13 cellular contexts compared by ENCODE assay signal in genomic region chr14:90905531-90905930, GRCh38.
DNase-seq lines count a peak whose midpoint lies in the region; ATAC-seq lines count a peak whose summit lies in the region.
"Had no signal": no experiment of that assay in that cellular context is flagged by ENCODE, and none has a peak within 500 bp of the region (broad histone marks: within the 10 kb centered on the region; RNA-seq: fewer than 3 reads in every experiment).

No MANE protein-coding gene starts in this region.

- H3K9me3 Mint-ChIP-seq in activated T-cell treated with anti-CD3 and anti-CD28 coated beads, Interleukin-2, amount 50 U/mL, for 4 hours: no peaks in the 10 kb centered on the region
- no peaks in the 10 kb centered on the region for H3K9me3 Mint-ChIP-seq in naive B cell
- H3K9me3 Mint-ChIP-seq in CD8-positive, alpha-beta memory T cell: no peaks in the 10 kb centered on the region
- H3K9me3 Mint-ChIP-seq: neural crest cell had no signal

- DNase-seq in activated T-cell treated with anti-CD3 and anti-CD28 coated beads, Interleukin-2, amount 50 U/mL, for 4 hours: no peak
- DNase-seq in activated T-cell treated with anti-CD3 and anti-CD28 coated beads, Interleukin-2, amount 50 U/mL, for 1 hour: no peak
- DNase-seq in naive B cell: peak; percentile 10
- no peak for DNase-seq in ureter (ENCODE audit: low spot score)
- no peak for DNase-seq in CD8-positive, alpha-beta memory T cell
- DNase-seq in SKM-1 treated with dmso at 0.1 percent for 144 hours (lab: John Stamatoyannopoulos, UW; ENCODE audit: unreplicated experiment): no peak
- DNase-seq: ACHN; dermis blood vessel endothelial cell; stimulated activated CD4-positive, alpha-beta T cell treated with anti-CD3 and anti-CD28 coated beads, Interleukin-2, amount 100 ng/mL, for 48 hours; upper lobe of right lung had no signal

- H3K9me3 ChIP-seq in CD8-positive, alpha-beta memory T cell (ENCODE audit: low read length): no peaks in the 10 kb centered on the region
- H3K9me3 ChIP-seq: upper lobe of right lung had no signal

- no peak overlapping the region for H3K4me3 Mint-ChIP-seq in activated T-cell treated with anti-CD3 and anti-CD28 coated beads, Interleukin-2, amount 50 U/mL, for 4 hours
- H3K4me3 Mint-ChIP-seq in naive B cell: no peak overlapping the region
- no peak overlapping the region for H3K4me3 Mint-ChIP-seq in CD8-positive, alpha-beta memory T cell
- H3K4me3 Mint-ChIP-seq: neural crest cell had no signal

- no peak overlapping the region for H3K27ac ChIP-seq in CD8-positive, alpha-beta memory T cell (ENCODE audit: low read depth, low read length)
- H3K27ac ChIP-seq: upper lobe of right lung had no signal

- peaks cover 20% of the 10 kb centered on the region for H3K4me1 Mint-ChIP-seq in activated T-cell treated with anti-CD3 and anti-CD28 coated beads, Interleukin-2, amount 50 U/mL, for 4 hours (ENCODE audit: low read depth)
- H3K4me1 Mint-ChIP-seq in naive B cell: peaks cover 11 to 13% (median 12%) of the 10 kb centered on the region in 3 donors
- H3K4me1 Mint-ChIP-seq in CD8-positive, alpha-beta memory T cell: peaks cover 0 to 7% (median 0%) of the 10 kb centered on the region in 3 donors
- H3K4me1 Mint-ChIP-seq: neural crest cell had no signal

- peak; percentile 82 to 83 for ATAC-seq in activated T-cell treated with anti-CD3 and anti-CD28 coated beads, Interleukin-2, amount 50 U/mL, for 4 hours
- ATAC-seq in GM21737 (IDR thresholded peaks at IDR 0.05; ENCODE audit: unreplicated experiment): peak; percentile 86
- ATAC-seq in HG03432 (IDR thresholded peaks at IDR 0.05; ENCODE audit: unreplicated experiment): peak; percentile 95
- peak; percentile 61 to 66 for ATAC-seq in naive B cell (ENCODE audit: low read depth in 2 of 2)
- ATAC-seq: upper lobe of right lung had no signal

- no peaks in the 10 kb centered on the region for H3K4me1 ChIP-seq in CD8-positive, alpha-beta memory T cell (ENCODE audit: insufficient read depth, low read length)
- H3K4me1 ChIP-seq: upper lobe of right lung had no signal

- no peaks in the 10 kb centered on the region for H3K27me3 ChIP-seq in CD8-positive, alpha-beta memory T cell (ENCODE audit: insufficient read depth, low read length, poor library complexity, severe bottlenecking)
- H3K27me3 ChIP-seq: upper lobe of right lung had no signal

- H3K36me3 ChIP-seq in CD8-positive, alpha-beta memory T cell (ENCODE audit: insufficient read depth, low read length): no peaks in the 10 kb centered on the region
- H3K36me3 ChIP-seq: upper lobe of right lung had no signal

- H3K4me3 ChIP-seq in CD8-positive, alpha-beta memory T cell (ENCODE audit: low read length): no peak overlapping the region
- H3K4me3 ChIP-seq: upper lobe of right lung had no signal

- H3K27ac Mint-ChIP-seq in naive B cell: peak overlapping the region; percentile 6 to 79 (median 59)
- peak overlapping the region in 3 of 8 donors; percentile 24 to 66 (median 47) for H3K27ac Mint-ChIP-seq in CD8-positive, alpha-beta memory T cell

- no peaks in the 10 kb centered on the region for H3K27me3 Mint-ChIP-seq in activated T-cell treated with anti-CD3 and anti-CD28 coated beads, Interleukin-2, amount 50 U/mL, for 4 hours (ENCODE audit: low read depth)
- no peaks in the 10 kb centered on the region for H3K27me3 Mint-ChIP-seq in naive B cell
- no peaks in the 10 kb centered on the region for H3K27me3 Mint-ChIP-seq in CD8-positive, alpha-beta memory T cell

- H3K36me3 Mint-ChIP-seq in activated T-cell treated with anti-CD3 and anti-CD28 coated beads, Interleukin-2, amount 50 U/mL, for 4 hours (ENCODE audit: insufficient read depth): no peaks in the 10 kb centered on the region
- no peaks in the 10 kb centered on the region for H3K36me3 Mint-ChIP-seq in naive B cell
- peaks cover 0 to 27% (median 7%) of the 10 kb centered on the region in 3 donors for H3K36me3 Mint-ChIP-seq in CD8-positive, alpha-beta memory T cell

- POLR2A ChIA-PET in CD8-positive, alpha-beta memory T cell (lab: Charles Lee): no interaction called here

- CTCF ChIA-PET in CD8-positive, alpha-beta memory T cell (lab: Charles Lee): interaction anchor here (1.4 to 5.4 kb wide), 2 partner anchors 208 to 269 kb away, joined by 4 to 120 read pairs; partner anchors contain the start of gene DGLUCY
